ENCODE assay signal across 1 cellular context in genomic region chr11:75532200-75532972, GRCh38.
TF ChIP-seq lines count a peak whose summit lies in the region.

No MANE protein-coding gene starts in this region.

TF ChIP-seq in GM23338, 12 proteins besides CTCF, POLR2A, EP300 and RAD21:
- TF ChIP-seq, protein P1, sequence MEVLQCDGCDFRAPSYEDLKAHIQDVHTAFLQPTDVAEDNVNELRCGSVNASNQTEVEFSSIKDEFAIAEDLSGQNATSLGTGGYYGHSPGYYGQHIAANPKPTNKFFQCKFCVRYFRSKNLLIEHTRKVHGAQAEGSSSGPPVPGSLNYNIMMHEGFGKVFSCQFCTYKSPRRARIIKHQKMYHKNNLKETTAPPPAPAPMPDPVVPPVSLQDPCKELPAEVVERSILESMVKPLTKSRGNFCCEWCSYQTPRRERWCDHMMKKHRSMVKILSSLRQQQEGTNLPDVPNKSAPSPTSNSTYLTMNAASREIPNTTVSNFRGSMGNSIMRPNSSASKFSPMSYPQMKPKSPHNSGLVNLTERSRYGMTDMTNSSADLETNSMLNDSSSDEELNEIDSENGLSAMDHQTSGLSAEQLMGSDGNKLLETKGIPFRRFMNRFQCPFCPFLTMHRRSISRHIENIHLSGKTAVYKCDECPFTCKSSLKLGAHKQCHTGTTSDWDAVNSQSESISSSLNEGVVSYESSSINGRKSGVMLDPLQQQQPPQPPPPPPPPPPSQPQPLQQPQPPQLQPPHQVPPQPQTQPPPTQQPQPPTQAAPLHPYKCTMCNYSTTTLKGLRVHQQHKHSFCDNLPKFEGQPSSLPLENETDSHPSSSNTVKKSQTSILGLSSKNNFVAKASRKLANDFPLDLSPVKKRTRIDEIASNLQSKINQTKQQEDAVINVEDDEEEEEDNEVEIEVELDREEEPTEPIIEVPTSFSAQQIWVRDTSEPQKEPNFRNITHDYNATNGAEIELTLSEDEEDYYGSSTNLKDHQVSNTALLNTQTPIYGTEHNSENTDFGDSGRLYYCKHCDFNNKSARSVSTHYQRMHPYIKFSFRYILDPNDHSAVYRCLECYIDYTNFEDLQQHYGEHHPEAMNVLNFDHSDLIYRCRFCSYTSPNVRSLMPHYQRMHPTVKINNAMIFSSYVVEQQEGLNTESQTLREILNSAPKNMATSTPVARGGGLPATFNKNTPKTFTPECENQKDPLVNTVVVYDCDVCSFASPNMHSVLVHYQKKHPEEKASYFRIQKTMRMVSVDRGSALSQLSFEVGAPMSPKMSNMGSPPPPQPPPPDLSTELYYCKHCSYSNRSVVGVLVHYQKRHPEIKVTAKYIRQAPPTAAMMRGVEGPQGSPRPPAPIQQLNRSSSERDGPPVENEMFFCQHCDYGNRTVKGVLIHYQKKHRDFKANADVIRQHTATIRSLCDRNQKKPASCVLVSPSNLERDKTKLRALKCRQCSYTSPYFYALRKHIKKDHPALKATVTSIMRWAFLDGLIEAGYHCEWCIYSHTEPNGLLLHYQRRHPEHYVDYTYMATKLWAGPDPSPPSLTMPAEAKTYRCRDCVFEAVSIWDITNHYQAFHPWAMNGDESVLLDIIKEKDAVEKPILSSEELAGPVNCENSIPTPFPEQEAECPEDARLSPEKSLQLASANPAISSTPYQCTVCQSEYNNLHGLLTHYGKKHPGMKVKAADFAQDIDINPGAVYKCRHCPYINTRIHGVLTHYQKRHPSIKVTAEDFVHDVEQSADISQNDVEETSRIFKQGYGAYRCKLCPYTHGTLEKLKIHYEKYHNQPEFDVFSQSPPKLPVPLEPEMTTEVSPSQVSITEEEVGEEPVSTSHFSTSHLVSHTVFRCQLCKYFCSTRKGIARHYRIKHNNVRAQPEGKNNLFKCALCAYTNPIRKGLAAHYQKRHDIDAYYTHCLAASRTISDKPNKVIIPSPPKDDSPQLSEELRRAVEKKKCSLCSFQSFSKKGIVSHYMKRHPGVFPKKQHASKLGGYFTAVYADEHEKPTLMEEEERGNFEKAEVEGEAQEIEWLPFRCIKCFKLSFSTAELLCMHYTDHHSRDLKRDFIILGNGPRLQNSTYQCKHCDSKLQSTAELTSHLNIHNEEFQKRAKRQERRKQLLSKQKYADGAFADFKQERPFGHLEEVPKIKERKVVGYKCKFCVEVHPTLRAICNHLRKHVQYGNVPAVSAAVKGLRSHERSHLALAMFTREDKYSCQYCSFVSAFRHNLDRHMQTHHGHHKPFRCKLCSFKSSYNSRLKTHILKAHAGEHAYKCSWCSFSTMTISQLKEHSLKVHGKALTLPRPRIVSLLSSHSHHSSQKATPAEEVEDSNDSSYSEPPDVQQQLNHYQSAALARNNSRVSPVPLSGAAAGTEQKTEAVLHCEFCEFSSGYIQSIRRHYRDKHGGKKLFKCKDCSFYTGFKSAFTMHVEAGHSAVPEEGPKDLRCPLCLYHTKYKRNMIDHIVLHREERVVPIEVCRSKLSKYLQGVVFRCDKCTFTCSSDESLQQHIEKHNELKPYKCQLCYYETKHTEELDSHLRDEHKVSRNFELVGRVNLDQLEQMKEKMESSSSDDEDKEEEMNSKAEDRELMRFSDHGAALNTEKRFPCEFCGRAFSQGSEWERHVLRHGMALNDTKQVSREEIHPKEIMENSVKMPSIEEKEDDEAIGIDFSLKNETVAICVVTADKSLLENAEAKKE (CRISPR knock-in tag; IDR thresholded peaks at IDR 0.05), result no peak
- TF ChIP-seq EZH2 (IDR thresholded peaks at IDR 0.05; ENCODE audit: low read depth, unreplicated experiment), result no peak
- no peak for TF ChIP-seq ZNF114 (CRISPR knock-in tag; IDR thresholded peaks at IDR 0.05)
- no peak for TF ChIP-seq STAT1 (IDR thresholded peaks at IDR 0.05; ENCODE audit: unreplicated experiment)
- no peak for TF ChIP-seq ZNF331 (CRISPR knock-in tag; IDR thresholded peaks at IDR 0.05; ENCODE audit: low read depth)
- no peak for TF ChIP-seq JUNB (IDR thresholded peaks at IDR 0.05; ENCODE audit: unreplicated experiment)
- no peak for TF ChIP-seq REST (IDR thresholded peaks at IDR 0.05; ENCODE audit: unreplicated experiment)
- TF ChIP-seq EZH2phosphoT487 (IDR thresholded peaks at IDR 0.05; ENCODE audit: unreplicated experiment), result no peak
- TF ChIP-seq NANOG (IDR thresholded peaks at IDR 0.05; ENCODE audit: borderline replicate concordance), result no peak
- TF ChIP-seq POLR2AphosphoS5 (IDR thresholded peaks at IDR 0.05; ENCODE audit: low read depth), result no peak
- TF ChIP-seq, protein P2, sequence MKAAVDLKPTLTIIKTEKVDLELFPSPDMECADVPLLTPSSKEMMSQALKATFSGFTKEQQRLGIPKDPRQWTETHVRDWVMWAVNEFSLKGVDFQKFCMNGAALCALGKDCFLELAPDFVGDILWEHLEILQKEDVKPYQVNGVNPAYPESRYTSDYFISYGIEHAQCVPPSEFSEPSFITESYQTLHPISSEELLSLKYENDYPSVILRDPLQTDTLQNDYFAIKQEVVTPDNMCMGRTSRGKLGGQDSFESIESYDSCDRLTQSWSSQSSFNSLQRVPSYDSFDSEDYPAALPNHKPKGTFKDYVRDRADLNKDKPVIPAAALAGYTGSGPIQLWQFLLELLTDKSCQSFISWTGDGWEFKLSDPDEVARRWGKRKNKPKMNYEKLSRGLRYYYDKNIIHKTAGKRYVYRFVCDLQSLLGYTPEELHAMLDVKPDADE (IDR thresholded peaks at IDR 0.05), result no peak
- TF ChIP-seq CREB1 (CRISPR knock-in tag; IDR thresholded peaks at IDR 0.05; ENCODE audit: low read depth), result no peak
TF ChIP-seq in GM23338: peak in this region for 0.
